Comparison of ENCODE assay signal across 16 cellular contexts in genomic region chr11:70885721-70886305, GRCh38.
DNase-seq lines count a peak whose midpoint lies in the region; ATAC-seq and TF ChIP-seq lines count a peak whose summit lies in the region.
"Had no signal": no experiment of that assay in that cellular context is flagged by ENCODE, and none has a peak within 500 bp of the region (broad histone marks: within the 10 kb centered on the region; RNA-seq: fewer than 3 reads in every experiment).

No MANE protein-coding gene starts in this region.

- peaks cover 7% of the 10 kb centered on the region for H3K27me3 Mint-ChIP-seq in glutamatergic neuron (ENCODE audit: unreplicated experiment)
- H3K27me3 Mint-ChIP-seq: activated naive CD4-positive, alpha-beta T cell treated with anti-CD3 and anti-CD28 coated beads, Interleukin-2, amount 10 ng/mL, durations not matched to agents 7 days and 5 days; B cell had no signal

- no peak overlapping the region for H3K27ac Mint-ChIP-seq in glutamatergic neuron (ENCODE audit: unreplicated experiment)
- H3K27ac Mint-ChIP-seq: activated naive CD4-positive, alpha-beta T cell treated with anti-CD3 and anti-CD28 coated beads, Interleukin-2, amount 10 ng/mL, durations not matched to agents 7 days and 5 days; B cell had no signal

- peaks cover 3% of the 10 kb centered on the region for H3K9me3 Mint-ChIP-seq in glutamatergic neuron (ENCODE audit: unreplicated experiment)

- no peak overlapping the region for H3K4me3 Mint-ChIP-seq in glutamatergic neuron (ENCODE audit: unreplicated experiment)
- H3K4me3 Mint-ChIP-seq: activated naive CD4-positive, alpha-beta T cell treated with anti-CD3 and anti-CD28 coated beads, Interleukin-2, amount 10 ng/mL, durations not matched to agents 7 days and 5 days; B cell had no signal

- TF ChIP-seq CTCF in glutamatergic neuron (IDR thresholded peaks at IDR 0.05; ENCODE audit: partially characterized antibody, unreplicated experiment), result no peak

- DNase-seq in HT1080 (ENCODE audit: low read depth) (peak; percentile 30), RPMI7951 (ENCODE audit: low read depth) (peak; percentile 13), glutamatergic neuron (peak; percentile 34), pons (ENCODE audit: low spot score) (peak; percentile 10), HK-2 (ENCODE audit: unreplicated experiment) (no peak), SW 1271 (lab: John Stamatoyannopoulos, UW) (no peak), MV-4-11 (lab: John Stamatoyannopoulos, UW) (no peak)
- DNase-seq: activated CD4-positive, alpha-beta T cell treated with anti-CD3 and anti-CD28 coated beads for 1 hour; activated naive CD4-positive, alpha-beta T cell treated with anti-CD3 and anti-CD28 coated beads, Interleukin-2, amount 10 ng/mL, durations not matched to agents 7 days and 5 days; esophagus squamous epithelium; hippocampal formation; NCI-H1930 had no signal

- H3K4me1 Mint-ChIP-seq in glutamatergic neuron (ENCODE audit: low read depth, unreplicated experiment), result peaks cover 18% of the 10 kb centered on the region
- H3K4me1 Mint-ChIP-seq: activated naive CD4-positive, alpha-beta T cell treated with anti-CD3 and anti-CD28 coated beads, Interleukin-2, amount 10 ng/mL, durations not matched to agents 7 days and 5 days; B cell had no signal

- H3K36me3 Mint-ChIP-seq in glutamatergic neuron (ENCODE audit: unreplicated experiment), result peaks cover 5% of the 10 kb centered on the region
- H3K36me3 Mint-ChIP-seq: activated naive CD4-positive, alpha-beta T cell treated with anti-CD3 and anti-CD28 coated beads, Interleukin-2, amount 10 ng/mL, durations not matched to agents 7 days and 5 days had no signal

- ATAC-seq in HG03469 (IDR thresholded peaks at IDR 0.05; ENCODE audit: unreplicated experiment), result no peak
- ATAC-seq: left lobe of liver, Right ventricle myocardium inferior had no signal

Comparison
In these comparisons a context has a peak if more than half of its experiments do, and no peak if none do; other contexts are left out.
1. DNase-seq: peak in HT1080 (single experiment), RPMI7951 (single experiment), glutamatergic neuron (single experiment) and pons (single experiment); none in HK-2 (single experiment), SW 1271 (0 of 2) and MV-4-11 (single experiment).